In genomic region chr10:27743736-27744477, GRCh38 we compare ENCODE assay signal across 8 cellular contexts.
DNase-seq lines count a peak whose midpoint lies in the region; ATAC-seq lines count a peak whose summit lies in the region.

No MANE protein-coding gene starts in this region.

- no peak overlapping the region for H3K9ac ChIP-seq in iPS-20b (ENCODE audit: low read depth, low read length)

- H3K27ac ChIP-seq in iPS-20b (ENCODE audit: low read length), result no peak overlapping the region

- DNase-seq in DMS 273 (lab: John Stamatoyannopoulos, UW; ENCODE audit: unreplicated experiment) (peak; percentile 11), DMS 273 treated with DMSO at 0.1 percent for 48 hours (lab: John Stamatoyannopoulos, UW) (no peak)
- peak; percentile 10 for DNase-seq in activated naive CD8-positive, alpha-beta T cell treated with anti-CD3 and anti-CD28 coated beads, Interleukin-2, amount 50 U/mL, for 24 hours
- DNase-seq in stimulated activated naive CD8-positive, alpha-beta T cell treated with anti-CD3 and anti-CD28 coated beads, Interleukin-15, amount 100 ng/mL, for 72 hours, result no peak

- peak overlapping the region; percentile 73 for H3K4me3 Mint-ChIP-seq in activated naive CD8-positive, alpha-beta T cell treated with anti-CD3 and anti-CD28 coated beads, Interleukin-2, amount 50 U/mL, for 24 hours
- peak overlapping the region; percentile 85 to 91 for H3K4me3 Mint-ChIP-seq in stimulated activated naive CD8-positive, alpha-beta T cell treated with anti-CD3 and anti-CD28 coated beads, Interleukin-15, amount 100 ng/mL, for 72 hours

- H3K27me3 ChIP-seq in iPS-20b (ENCODE audit: insufficient read depth, low read length), result peaks cover 96% of the 10 kb centered on the region

- ATAC-seq in activated naive CD8-positive, alpha-beta T cell treated with anti-CD3 and anti-CD28 coated beads, Interleukin-2, amount 50 U/mL, for 24 hours, result no peak
- ATAC-seq in stimulated activated naive CD8-positive, alpha-beta T cell treated with anti-CD3 and anti-CD28 coated beads, Interleukin-15, amount 100 ng/mL, for 72 hours, result no peak
- ATAC-seq in HG02610 (IDR thresholded peaks at IDR 0.05; ENCODE audit: unreplicated experiment), result no peak
- ATAC-seq in HG03095 (IDR thresholded peaks at IDR 0.05; ENCODE audit: unreplicated experiment), result no peak
- ATAC-seq in GM18907 (IDR thresholded peaks at IDR 0.05; ENCODE audit: unreplicated experiment), result no peak

- peaks cover 9% of the 10 kb centered on the region; the same call in 1 of the 2 replicates for H3K4me1 ChIP-seq in iPS-20b (ENCODE audit: insufficient read depth, low read length)

- H3K27me3 Mint-ChIP-seq in activated naive CD8-positive, alpha-beta T cell treated with anti-CD3 and anti-CD28 coated beads, Interleukin-2, amount 50 U/mL, for 24 hours, result peaks cover 55% of the 10 kb centered on the region
- peaks cover 70% of the 10 kb centered on the region for H3K27me3 Mint-ChIP-seq in stimulated activated naive CD8-positive, alpha-beta T cell treated with anti-CD3 and anti-CD28 coated beads, Interleukin-15, amount 100 ng/mL, for 72 hours

- no peaks in the 10 kb centered on the region for H3K9me3 Mint-ChIP-seq in activated naive CD8-positive, alpha-beta T cell treated with anti-CD3 and anti-CD28 coated beads, Interleukin-2, amount 50 U/mL, for 24 hours
- no peaks in the 10 kb centered on the region for H3K9me3 Mint-ChIP-seq in stimulated activated naive CD8-positive, alpha-beta T cell treated with anti-CD3 and anti-CD28 coated beads, Interleukin-15, amount 100 ng/mL, for 72 hours

- peaks cover 41% of the 10 kb centered on the region for H3K4me1 Mint-ChIP-seq in activated naive CD8-positive, alpha-beta T cell treated with anti-CD3 and anti-CD28 coated beads, Interleukin-2, amount 50 U/mL, for 24 hours
- peaks cover 51% of the 10 kb centered on the region for H3K4me1 Mint-ChIP-seq in stimulated activated naive CD8-positive, alpha-beta T cell treated with anti-CD3 and anti-CD28 coated beads, Interleukin-15, amount 100 ng/mL, for 72 hours

- peak overlapping the region; percentile 64 for H3K27ac Mint-ChIP-seq in activated naive CD8-positive, alpha-beta T cell treated with anti-CD3 and anti-CD28 coated beads, Interleukin-2, amount 50 U/mL, for 24 hours
- peak overlapping the region; percentile 85 to 99 for H3K27ac Mint-ChIP-seq in stimulated activated naive CD8-positive, alpha-beta T cell treated with anti-CD3 and anti-CD28 coated beads, Interleukin-15, amount 100 ng/mL, for 72 hours

- no peaks in the 10 kb centered on the region; the same call in 1 of the 2 replicates for H3K9me3 ChIP-seq in iPS-20b (ENCODE audit: insufficient read depth, low read depth, low read length)

- H3K4me3 ChIP-seq in iPS-20b (ENCODE audit: low read length), result peak overlapping the region; percentile 80

- no peaks in the 10 kb centered on the region for H3K36me3 Mint-ChIP-seq in activated naive CD8-positive, alpha-beta T cell treated with anti-CD3 and anti-CD28 coated beads, Interleukin-2, amount 50 U/mL, for 24 hours (ENCODE audit: low read depth)

- H3K36me3 ChIP-seq in iPS-20b (ENCODE audit: insufficient read depth, low read depth, low read length), result no peaks in the 10 kb centered on the region

Comparison
In these comparisons a context has a peak if more than half of its experiments do, and no peak if none do; other contexts are left out.
1. DNase-seq: peak in DMS 273 (single experiment) and activated naive CD8-positive, alpha-beta T cell treated with anti-CD3 and anti-CD28 coated beads, Interleukin-2, amount 50 U/mL, for 24 hours (single experiment); none in DMS 273 treated with DMSO at 0.1 percent for 48 hours (single experiment) and stimulated activated naive CD8-positive, alpha-beta T cell treated with anti-CD3 and anti-CD28 coated beads, Interleukin-15, amount 100 ng/mL, for 72 hours (0 of 2).